ENCODE assay signal across 24 cellular contexts in genomic region chr5:67407979-67408378, GRCh38.
"Had no signal": no experiment of that assay in that cellular context is flagged by ENCODE, and none has a peak within 500 bp of the region (broad histone marks: within the 10 kb centered on the region; RNA-seq: fewer than 3 reads in every experiment).

No MANE protein-coding gene starts in this region.

- H3K9me3 ChIP-seq: ovary, psoas muscle, right lobe of liver, stomach, thoracic aorta, thyroid gland, tibial nerve, upper lobe of left lung, vagina had no signal

- H2AFZ ChIP-seq: parathyroid adenoma had no signal

- H3K4me2 ChIP-seq: neural progenitor cell had no signal

- DNase-seq: natural killer cell; occipital lobe; ovary; posterior cingulate gyrus; psoas muscle; right cardiac atrium; right lobe of liver; stimulated activated CD4-positive, alpha-beta T cell treated with anti-CD3 and anti-CD28 coated beads, Interleukin-15, amount 100 ng/mL, for 24 hours; stimulated activated CD4-positive, alpha-beta T cell treated with anti-CD3 and anti-CD28 coated beads, Interleukin-2, amount 100 ng/mL, for 24 hours; stimulated activated CD4-positive, alpha-beta T cell treated with anti-CD3 and anti-CD28 coated beads, Interleukin-2, amount 100 ng/mL, for 48 hours; stimulated activated CD4-positive, alpha-beta T cell treated with anti-CD3 and anti-CD28 coated beads, Interleukin-4, amount 100 ng/mL, for 24 hours; stimulated activated naive B cell treated with anti-CD40 and anti-IgM and Interleukin-4, amounts not matched to agents 10 μg/mL and 1 μg/mL and 100 μg/mL, for 72 hours; stimulated activated naive CD4-positive, alpha-beta T cell treated with Interleukin-2 at 50 U/mL for 16 hours; stomach; thyroid gland; trophoblast cell; upper lobe of left lung had no signal

- ATAC-seq: natural killer cell; psoas muscle; right cardiac atrium; right lobe of liver; stimulated activated effector memory CD8-positive, alpha-beta T cell treated with anti-CD3 and anti-CD28 coated beads, Interleukin-12 subunit alpha, Interleukin-12 subunit beta, amount 100 ng/mL, for 72 hours; stimulated activated naive B cell treated with anti-CD40 and anti-IgM and Interleukin-4, amounts not matched to agents 10 μg/mL and 1 μg/mL and 100 μg/mL, for 72 hours had no signal

- H3K9ac ChIP-seq: neural progenitor cell, parathyroid adenoma had no signal

- H3K27ac ChIP-seq: neural progenitor cell, ovary, parathyroid adenoma, psoas muscle, right lobe of liver, skin epidermis, stomach, thoracic aorta, thyroid gland, tibial nerve, upper lobe of left lung, vagina had no signal

- H3K27me3 ChIP-seq: neural progenitor cell, ovary, right lobe of liver, stomach, thyroid gland, tibial nerve, upper lobe of left lung, vagina had no signal

- H3K4me3 ChIP-seq: neural progenitor cell, ovary, psoas muscle, right lobe of liver, skin epidermis, stomach, thoracic aorta, thyroid gland, tibial nerve, upper lobe of left lung, vagina had no signal

- H3K36me3 ChIP-seq: neural progenitor cell, ovary, right lobe of liver, stomach, thoracic aorta, thyroid gland, tibial nerve, upper lobe of left lung, vagina had no signal

- H3K79me2 ChIP-seq: parathyroid adenoma had no signal

- H3K4me1 ChIP-seq: neural progenitor cell, right lobe of liver, stomach, thyroid gland, upper lobe of left lung, vagina had no signal
